ENCODE assay signal across 8 cellular contexts in the genomic region with DNA sequence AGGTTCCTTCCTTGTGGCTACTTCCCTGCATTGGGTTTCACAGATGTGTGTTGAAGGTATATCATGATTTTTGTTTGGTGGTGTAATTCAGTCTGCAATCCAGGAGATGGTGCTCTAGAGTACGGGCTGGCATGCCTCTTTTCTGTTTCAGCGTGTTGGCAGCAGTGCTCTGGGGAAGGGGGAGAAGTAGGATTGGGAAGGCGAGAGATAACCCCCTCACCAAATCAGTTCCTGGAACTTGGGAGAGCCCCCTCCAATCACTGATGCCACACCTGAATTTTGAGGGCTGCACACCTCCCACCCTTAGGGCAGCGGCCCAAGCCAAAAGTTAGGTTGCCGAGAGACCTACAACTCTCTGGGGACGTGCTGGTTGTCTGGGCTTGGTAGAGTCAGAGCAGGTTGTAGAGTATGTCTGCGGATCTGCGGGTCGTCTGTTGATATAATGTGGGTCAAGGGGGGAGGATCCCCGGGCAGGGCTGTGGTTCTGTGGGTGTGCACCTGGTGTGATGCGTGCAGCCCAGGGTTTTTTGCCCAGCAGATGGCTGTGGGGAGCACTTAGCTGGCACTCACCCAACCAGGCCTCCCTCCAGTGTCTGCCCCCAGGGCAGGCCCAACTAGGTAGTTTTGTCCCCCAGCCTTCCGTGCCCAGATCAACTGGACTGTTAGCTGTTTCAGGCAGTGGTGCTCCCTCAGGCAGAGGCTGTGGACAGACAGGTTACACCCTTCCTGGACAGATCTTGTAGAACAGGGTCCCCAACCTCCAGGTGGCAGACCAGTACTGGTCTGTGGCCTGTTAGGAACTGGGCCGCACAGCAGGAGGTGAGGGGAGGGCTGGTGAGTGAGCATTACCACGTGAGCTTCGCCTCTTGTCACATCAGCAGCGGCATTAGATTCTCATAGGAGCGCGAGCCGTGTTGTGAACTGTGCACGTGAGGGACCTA.
DNase-seq lines count a peak whose midpoint lies in the region; ATAC-seq, FAIRE-seq and TF ChIP-seq lines count a peak whose summit lies in the region.
"Not testable (repeated sequence)": the region's sequence is repeated elsewhere in the genome, so short reads cannot be mapped to it uniquely, and the experiment has no call there.

No MANE protein-coding gene starts in this region.

- H3K27me3 Mint-ChIP-seq in activated CD8-positive, alpha-beta T cell treated with anti-CD3 and anti-CD28 coated beads for 36 hours = not testable (repeated sequence)

- not testable (repeated sequence) for H3K4me1 ChIP-seq in Loucy (ENCODE audit: insufficient read depth, low read length, poor library complexity, severe bottlenecking); small intestine (ENCODE audit: control insufficient read depth in 2 of 2, insufficient read depth in 1 of 2, low read depth in 1 of 2, low read length in 1 of 2)

- H3K4me3 ChIP-seq in AG04450 (ENCODE audit: low read depth, low read length); small intestine (ENCODE audit: low read depth in 1 of 2, low read length in 2 of 2): not testable (repeated sequence)
- H3K4me3 ChIP-seq in Loucy (ENCODE audit: low read length, poor library complexity, severe bottlenecking) = peak overlapping the region; percentile 53

- H3F3A ChIP-seq in Loucy (ENCODE audit: low read depth) = not testable (repeated sequence)

- H3K9me3 ChIP-seq in AG04450 (ENCODE audit: control insufficient read depth, insufficient read depth, low read length); Loucy (ENCODE audit: insufficient read depth, low read depth, low read length); small intestine (ENCODE audit: control insufficient read depth, low read depth): not testable (repeated sequence)

- TF ChIP-seq CTCF in AG04450 (IDR thresholded peaks at IDR 0.05; ENCODE audit: low read depth, low read length) = peak; percentile 58
- TF ChIP-seq CTCF in GM12874 (IDR thresholded peaks at IDR 0.05; ENCODE audit: insufficient read depth, low read depth, low read length) = peak; percentile 55
- TF ChIP-seq CTCF in Loucy (conservative IDR thresholded peaks at IDR 0.05; ENCODE audit: low read length) = peak; percentile 57
- TF ChIP-seq CTCF in activated CD8-positive, alpha-beta T cell treated with anti-CD3 and anti-CD28 coated beads for 36 hours (IDR thresholded peaks at IDR 0.05) = peak; percentile 42

- H3K4me1 Mint-ChIP-seq in activated CD8-positive, alpha-beta T cell treated with anti-CD3 and anti-CD28 coated beads for 36 hours (ENCODE audit: low read depth) = not testable (repeated sequence)

- H3K9me3 Mint-ChIP-seq in activated CD8-positive, alpha-beta T cell treated with anti-CD3 and anti-CD28 coated beads for 36 hours = not testable (repeated sequence)

- H4K20me1 ChIP-seq in Loucy (ENCODE audit: insufficient read depth, low read length, poor library complexity, severe bottlenecking) = not testable (repeated sequence)

- H3K36me3 ChIP-seq in Loucy (ENCODE audit: insufficient read depth, low read length); small intestine (ENCODE audit: control insufficient read depth in 2 of 2, insufficient read depth in 2 of 2, low read length in 2 of 2): not testable (repeated sequence)

- H3K27me3 ChIP-seq in AG04450 (ENCODE audit: control insufficient read depth, insufficient read depth, low read length); Loucy (ENCODE audit: insufficient read depth, low read length, poor library complexity, severe bottlenecking); small intestine (ENCODE audit: control insufficient read depth in 2 of 2, insufficient read depth in 2 of 2, low read length in 2 of 2): not testable (repeated sequence)

- H3K4me3 Mint-ChIP-seq in activated CD8-positive, alpha-beta T cell treated with anti-CD3 and anti-CD28 coated beads for 36 hours = peak overlapping the region; percentile 4

- not testable (repeated sequence) for H3K9ac ChIP-seq in Loucy (ENCODE audit: low read depth, low read length, poor library complexity, severe bottlenecking)

- not testable (repeated sequence) for H3K9me2 ChIP-seq in Loucy (replicated peaks; ENCODE audit: low read depth, low read length)

- CTCF ChIA-PET in AG04450 (lab: Charles Lee); activated CD8-positive, alpha-beta T cell treated with anti-CD3 and anti-CD28 coated beads for 36 hours (lab: Charles Lee): not testable (repeated sequence)

- peak overlapping the region; percentile 31 for H3K27ac ChIP-seq in AG04450 (ENCODE audit: low read depth, low read length)
- not testable (repeated sequence) for H3K27ac ChIP-seq in small intestine (ENCODE audit: low read depth in 1 of 2, low read length in 1 of 2)

- peak overlapping the region; percentile 60 for H3K4me2 ChIP-seq in Loucy (ENCODE audit: low read depth, low read length, poor library complexity, severe bottlenecking)

- not testable (repeated sequence) for FAIRE-seq in small intestine (lab: Jason Lieb, UNC)

- not testable (repeated sequence) for H3K36me3 Mint-ChIP-seq in activated CD8-positive, alpha-beta T cell treated with anti-CD3 and anti-CD28 coated beads for 36 hours (ENCODE audit: low read depth)

- POLR2A ChIA-PET in AG04450 (lab: Yijun Ruan, JAX); activated CD8-positive, alpha-beta T cell treated with anti-CD3 and anti-CD28 coated beads for 36 hours (lab: Charles Lee): not testable (repeated sequence)

- intact Hi-C loops in activated CD8-positive, alpha-beta T cell treated with anti-CD3 and anti-CD28 coated beads for 36 hours (cut with micrococcal nuclease) = not testable (repeated sequence)

- H2AFZ ChIP-seq in Loucy (ENCODE audit: low read length) = peak overlapping the region; percentile 67; the same call in 1 of the 2 replicates

- 57 to 62% (median 58%) methylated on average over 12 to 18 of the region's 20 CpGs for WGBS in small intestine, 3 donors

- peak; percentile 88 for ATAC-seq in activated CD8-positive, alpha-beta T cell treated with anti-CD3 and anti-CD28 coated beads for 36 hours

- DNase-seq in AG04450 (ENCODE audit: low read depth, low spot score) = not testable (repeated sequence)
- DNase-seq in NOMO-1 treated with DMSO at 0.1 percent for 48 hours (lab: John Stamatoyannopoulos, UW; ENCODE audit: unreplicated experiment) (peak; percentile 55), dermis blood vessel endothelial cell (peak; percentile 8), kidney tubule cell (ENCODE audit: low spot score) (peak; percentile 16), small intestine (peak; percentile 25)
- DNase-seq in activated CD8-positive, alpha-beta T cell treated with anti-CD3 and anti-CD28 coated beads for 36 hours = peak; percentile 15

- H3K27ac Mint-ChIP-seq in activated CD8-positive, alpha-beta T cell treated with anti-CD3 and anti-CD28 coated beads for 36 hours = not testable (repeated sequence)

- not testable (repeated sequence) for H3K79me2 ChIP-seq in Loucy (ENCODE audit: insufficient read depth, low read length)
